Comparison of ENCODE assay signal across 24 cellular contexts in genomic region chr2:60460577-60461420, GRCh38.
DNase-seq lines count a peak whose midpoint lies in the region; ATAC-seq, FAIRE-seq and TF ChIP-seq lines count a peak whose summit lies in the region.
"Had no signal": no experiment of that assay in that cellular context is flagged by ENCODE, and none has a peak within 500 bp of the region (broad histone marks: within the 10 kb centered on the region; RNA-seq: fewer than 3 reads in every experiment).

No MANE protein-coding gene starts in this region.

- H4K20me1 ChIP-seq in H9 (ENCODE audit: control insufficient read depth, insufficient read depth, insufficient read length): no peaks in the 10 kb centered on the region

- H3T11ph ChIP-seq in H9 (ENCODE audit: low read length): no peak overlapping the region

- no peak overlapping the region for H2BK20ac ChIP-seq in H9 (ENCODE audit: low read depth, low read length, poor library complexity, severe bottlenecking)

- H3K9me3 Mint-ChIP-seq in H9: no peaks in the 10 kb centered on the region
- no peaks in the 10 kb centered on the region for H3K9me3 Mint-ChIP-seq in T-cell
- H3K9me3 Mint-ChIP-seq: GM23338 had no signal

- no peak for TF ChIP-seq POLR2A in spleen (IDR thresholded peaks at IDR 0.05)

- H3K4me1 ChIP-seq in H9 (ENCODE audit: insufficient read depth, low read length): no peaks in the 10 kb centered on the region
- no peaks in the 10 kb centered on the region for H3K4me1 ChIP-seq in kidney (ENCODE audit: control insufficient read depth in 1 of 2, insufficient read depth in 1 of 2, low read depth in 1 of 2, low read length in 2 of 2)
- H3K4me1 ChIP-seq in spleen: peaks cover 0 to 21% (median 2%) of the 10 kb centered on the region in 6 donors
- H3K4me1 ChIP-seq: SJCRH30 had no signal

- no peak overlapping the region for H2BK120ac ChIP-seq in H9 (ENCODE audit: low read depth, low read length, poor library complexity, severe bottlenecking)

- H3K79me1 ChIP-seq in H9 (ENCODE audit: insufficient read depth, low read depth, low read length, poor library complexity, severe bottlenecking): no peaks in the 10 kb centered on the region

- H3K4me1 Mint-ChIP-seq in H9 (peaks cover 11 to 18% of the 10 kb centered on the region in 2 experiments; a peak in 3 of 4 replicates), T-cell (peaks cover 0 to 4% (median 0%) of the 10 kb centered on the region in 3 donors)

- H3K9me3 ChIP-seq in H9 (ENCODE audit: control insufficient read depth, low read depth, low read length): no peaks in the 10 kb centered on the region
- no peaks in the 10 kb centered on the region for H3K9me3 ChIP-seq in kidney (ENCODE audit: control insufficient read depth in 1 of 2, low read length in 2 of 2)
- H3K9me3 ChIP-seq in spleen: no peaks in the 10 kb centered on the region
- H3K9me3 ChIP-seq: SJCRH30 had no signal

- H3K23me2 ChIP-seq in H9 (ENCODE audit: insufficient read length, low read depth, low read length, poor library complexity, severe bottlenecking): no peaks in the 10 kb centered on the region

- H4K8ac ChIP-seq in H9 (replicated peaks; ENCODE audit: insufficient read length, low read depth, low read length): no peak overlapping the region

- H3K56ac ChIP-seq in H9 (ENCODE audit: insufficient read length, low read depth, low read length): no peak overlapping the region

- CTCF ChIA-PET in T-cell (lab: Charles Lee): interaction anchor here in 1 of 2 donors (0.6 kb wide), 1 partner anchor 1611 kb away, joined by 3 read pairs; no protein-coding TSS in a partner anchor

- no peak overlapping the region for H3K14ac ChIP-seq in H9 (ENCODE audit: insufficient read depth, low read length)

- no peak overlapping the region for H3K9ac ChIP-seq in H9 (ENCODE audit: extremely low read depth, insufficient read length, low read length)
- H3K9ac ChIP-seq in kidney (ENCODE audit: low read length in 2 of 2): no peak overlapping the region
- H3K9ac ChIP-seq: KMS-11 had no signal

- no peak overlapping the region for H3K23ac ChIP-seq in H9 (ENCODE audit: insufficient read length, low read depth, low read length)

- peak overlapping the region in 2 of 3 experiments; percentile 48 to 90; a peak in 4 of 7 replicates for H3K27ac Mint-ChIP-seq in H9
- no peak overlapping the region for H3K27ac Mint-ChIP-seq in T-cell

- no peak overlapping the region for H2BK12ac ChIP-seq in H9 (ENCODE audit: insufficient read length, low read depth, low read length)

- H3K36me3 Mint-ChIP-seq in H9 (ENCODE audit: insufficient read depth in 1 of 3, low read depth in 3 of 3) (peaks cover 28 to 38% (median 31%) of the 10 kb centered on the region in 3 experiments), T-cell (no peaks in the 10 kb centered on the region)

- H3K4me3 ChIP-seq in kidney (ENCODE audit: low read length in 2 of 2) (no peak overlapping the region), spleen (no peak overlapping the region)
- H3K4me3 ChIP-seq: GM23338, SJCRH30 had no signal

- no peak overlapping the region for H2AK5ac ChIP-seq in H9 (ENCODE audit: insufficient read length, low read length)

- no peak overlapping the region for H4K91ac ChIP-seq in H9 (ENCODE audit: insufficient read length, low read depth, low read length)

- DNase-seq in H9 (no peak), kidney (peak; percentile 60), spleen (peak; percentile 73), ureter (ENCODE audit: low spot score) (peak; percentile 25), T-cell (no peak), islet precursor cell (no peak), SKM-1 treated with dmso at 0.1 percent for 144 hours (lab: John Stamatoyannopoulos, UW; ENCODE audit: unreplicated experiment) (no peak)
- DNase-seq: AML-193, DMS53, GDM1, IMR-90, NCI-H1092 treated with DMSO at 0.1 percent for 48 hours, NCI-H1436 treated with DMSO at 0.1 percent for 48 hours, NCI-H1930, NCI-H226, NCI-H524, NCI-H82, SJCRH30 had no signal

- no peak overlapping the region for H3K4me2 ChIP-seq in H9 (ENCODE audit: insufficient read depth, insufficient read length, low read length)
- H3K4me2 ChIP-seq: GM23338, KMS-11 had no signal

- no peaks in the 10 kb centered on the region for H3K27me3 Mint-ChIP-seq in H9 (ENCODE audit: low read depth)
- H3K27me3 Mint-ChIP-seq in T-cell: peaks cover 0 to 3% of the 10 kb centered on the region in 2 donors

- H3K27me3 ChIP-seq in H9 (ENCODE audit: insufficient read depth, low read length) (no peaks in the 10 kb centered on the region), spleen (replicated peaks in 1 of 7) (no peaks in the 10 kb centered on the region)
- H3K27me3 ChIP-seq: SJCRH30 had no signal

- H3K4me3 Mint-ChIP-seq in H9: no peak overlapping the region
- H3K4me3 Mint-ChIP-seq in T-cell: no peak overlapping the region
- H3K4me3 Mint-ChIP-seq: GM23338 had no signal

- POLR2A ChIA-PET in T-cell (lab: Charles Lee): interaction anchor here in 1 of 2 donors (0.6 kb wide), 1 partner anchor 160 kb away, joined by 4 read pairs; no protein-coding TSS in a partner anchor

- H2BK15ac ChIP-seq in H9 (ENCODE audit: low read depth, low read length): no peak overlapping the region

- FAIRE-seq in kidney (lab: Jason Lieb, UNC): no peak
- FAIRE-seq: GM18507 had no signal

- WGBS in H9 (ENCODE audit: extremely low coverage, insufficient read length, low lambda C conversion rate): no CpG with 5 or more reads among the region's 76 CpGs
- 96 to 97% (median 96%) methylated on average over 71 to 76 of the region's 76 CpGs for WGBS in spleen, 5 donors

- H3K4ac ChIP-seq in H9 (ENCODE audit: low read depth, low read length): no peak overlapping the region

- H3K27ac ChIP-seq in H9 (ENCODE audit: insufficient read length, low read depth, low read length): no peak overlapping the region
- H3K27ac ChIP-seq in kidney (ENCODE audit: low read depth in 2 of 2, low read length in 2 of 2): no peak overlapping the region
- H3K27ac ChIP-seq in spleen: peak overlapping the region in 1 of 8 donors; percentile 19
- H3K27ac ChIP-seq: C4-2B, KMS-11, SJCRH30 had no signal

- intact Hi-C loops in kidney (cut with DNase I): no loop called here
- intact Hi-C loops in spleen (cut with DNase I; ENCODE audit: low total_unique reads): no loop called here

- no peak for TF ChIP-seq CTCF in H9 (conservative IDR thresholded peaks at IDR 0.05)
- no peak for TF ChIP-seq CTCF in kidney (IDR thresholded peaks at IDR 0.05; ENCODE audit: borderline replicate concordance, extremely low read depth, insufficient read depth)
- TF ChIP-seq CTCF in spleen (IDR thresholded peaks at IDR 0.05 in 8 of 11, conservative IDR thresholded peaks at IDR 0.05 in 3 of 11): no peak

- H3K18ac ChIP-seq in H9 (ENCODE audit: insufficient read length, low read depth, low read length): no peak overlapping the region

- no peak overlapping the region for H4K5ac ChIP-seq in H9 (ENCODE audit: insufficient read length, low read depth, low read length)

- H3K36me3 ChIP-seq in kidney (ENCODE audit: control insufficient read depth in 1 of 2, insufficient read depth in 2 of 2, low read length in 2 of 2): no peaks in the 10 kb centered on the region
- H3K36me3 ChIP-seq in spleen: peaks cover 0 to 33% (median 17%) of the 10 kb centered on the region in 6 donors

- 0 out of 2 replicates have a peak, but pooled peaks cover 1% of the 10 kb centered on the region for H3K79me2 ChIP-seq in H9 (ENCODE audit: insufficient read depth, low read length)

- H2AFZ ChIP-seq in H9 (ENCODE audit: low read length): no peak overlapping the region
- H2AFZ ChIP-seq: GM23338 had no signal

- no peak overlapping the region for H2BK5ac ChIP-seq in H9 (ENCODE audit: insufficient read length, low read length)

- ATAC-seq in T-cell (replicated peaks in 1 of 4): no peak
- ATAC-seq: HCT116, Panc1 had no signal

Comparison
In these comparisons a context has a peak if more than half of its experiments do, and no peak if none do; other contexts are left out.
1. DNase-seq: peak in kidney (single experiment), spleen (single experiment) and ureter (single experiment); none in H9 (single experiment), T-cell (0 of 34), islet precursor cell (single experiment) and SKM-1 treated with dmso at 0.1 percent for 144 hours (single experiment).
2. H3K27ac Mint-ChIP-seq: peak in H9 (2 of 3); none in T-cell (0 of 2).